Comparison of ENCODE assay signal across 8 cellular contexts in genomic region chr6:16762265-16762546, GRCh38. TPM values are rescaled to one million over a fixed set of nuclear protein-coding genes. Genes with fewer than 3 reads are reported as not detected.
DNase-seq lines count a peak whose midpoint lies in the region; ATAC-seq, FAIRE-seq and TF ChIP-seq lines count a peak whose summit lies in the region.

No MANE protein-coding gene starts in this region.

- CTCF ChIA-PET in MCF 10A (lab: Yijun Ruan, JAX) = interaction anchor here (0.5 to 5.0 kb wide), 28 partner anchors 10 to 433 kb away, joined by 3 to 90 read pairs (median 5); no protein-coding TSS in a partner anchor

- H3K9me3 Mint-ChIP-seq in MCF 10A (ENCODE audit: unreplicated experiment) = no peaks in the 10 kb centered on the region

- peaks cover 0 to 7% (median 0%) of the 10 kb centered on the region in 11 experiments; a peak in 1 of 22 replicates for H3K36me3 ChIP-seq in BLaER1 treated with 17β-estradiol and CSF1 and Interleukin-3, amounts not matched to agents 10 nM and 100 nM
- H3K36me3 ChIP-seq in MG63 = no peaks in the 10 kb centered on the region

- H3K4me3 Mint-ChIP-seq in MCF 10A (ENCODE audit: unreplicated experiment) = peak overlapping the region; percentile 90

- H4K20me1 ChIP-seq in BLaER1 treated with 17β-estradiol and CSF1 and Interleukin-3, amounts not matched to agents 10 nM and 100 nM = peaks cover 0 to 18% (median 4%) of the 10 kb centered on the region in 11 experiments; a peak in 9 of 22 replicates

- peak overlapping the region; percentile 77 for H3K27ac Mint-ChIP-seq in MCF 10A (ENCODE audit: low read depth, unreplicated experiment)

- peaks cover 12% of the 10 kb centered on the region for H3K4me1 Mint-ChIP-seq in MCF 10A (ENCODE audit: insufficient read depth, unreplicated experiment)

- no TSS peak for BruUV-seq in MCF 10A (replicated peaks; lab: Mats Ljungman, UMichigan)

- TF ChIP-seq CTCF in MCF 10A (IDR thresholded peaks at IDR 0.05; ENCODE audit: unreplicated experiment) = no peak

- H3K4me3 ChIP-seq in BLaER1 treated with 17β-estradiol and CSF1 and Interleukin-3, amounts not matched to agents 10 nM and 100 nM = peak overlapping the region; percentile 75 to 94 (median 84)
- H3K4me3 ChIP-seq in MG63 (peak overlapping the region; percentile 59), mononuclear cell (ENCODE audit: low read length) (peak overlapping the region; percentile 59)

- no peak for FAIRE-seq in GM19239 (lab: Jason Lieb, UNC)

- peaks cover 26 to 38% (median 31%) of the 10 kb centered on the region in 10 experiments for H3K4me1 ChIP-seq in BLaER1 treated with 17β-estradiol and CSF1 and Interleukin-3, amounts not matched to agents 10 nM and 100 nM
- peaks cover 31% of the 10 kb centered on the region for H3K4me1 ChIP-seq in mononuclear cell (ENCODE audit: insufficient read depth, low read length)

- H3K4me2 ChIP-seq in BLaER1 treated with 17β-estradiol and CSF1 and Interleukin-3, amounts not matched to agents 10 nM and 100 nM = peak overlapping the region; percentile 94 to 100 (median 98)

- H3K27me3 Mint-ChIP-seq in MCF 10A (ENCODE audit: insufficient read depth, unreplicated experiment) = no peaks in the 10 kb centered on the region

- peak; percentile 6 for DNase-seq in MG63
- DNase-seq in MCF 10A (ENCODE audit: unreplicated experiment) = no peak
- DNase-seq in GM19239 (ENCODE audit: insufficient read length, low spot score) = no peak
- no peak for DNase-seq in DMS79 (lab: John Stamatoyannopoulos, UW)
- DNase-seq in AG08395 (ENCODE audit: low spot score) = no peak

- no peaks in the 10 kb centered on the region for H3K9me3 ChIP-seq in BLaER1 treated with 17β-estradiol and CSF1 and Interleukin-3, amounts not matched to agents 10 nM and 100 nM (replicated peaks in 1 of 11)
- H3K9me3 ChIP-seq in MG63 = no peaks in the 10 kb centered on the region
- no peaks in the 10 kb centered on the region for H3K9me3 ChIP-seq in mononuclear cell (ENCODE audit: low read depth, low read length)

- peak; percentile 0 for ATAC-seq in GM19397 (IDR thresholded peaks at IDR 0.05; ENCODE audit: unreplicated experiment)

- H3K27ac ChIP-seq in BLaER1 treated with 17β-estradiol and CSF1 and Interleukin-3, amounts not matched to agents 10 nM and 100 nM = peak overlapping the region in 10 of 11 experiments; percentile 37 to 98 (median 64); a peak in 19 of 22 replicates

- H3K9ac ChIP-seq in BLaER1 treated with 17β-estradiol and CSF1 and Interleukin-3, amounts not matched to agents 10 nM and 100 nM = peak overlapping the region; percentile 63 to 98 (median 76); a peak in 21 of 22 replicates

- intact Hi-C loops in MCF 10A (cut with micrococcal nuclease) = loop anchor here (5.0 to 10.0 kb wide), 3 partner anchors 35 to 357 kb away; no protein-coding TSS in a partner anchor

- POLR2A ChIA-PET in MCF 10A (lab: Yijun Ruan, JAX) = interaction anchor here (0.6 to 4.1 kb wide), 30 partner anchors 9 to 431 kb away, joined by 3 to 79 read pairs (median 6); no protein-coding TSS in a partner anchor

- H3K36me3 Mint-ChIP-seq in MCF 10A (ENCODE audit: insufficient read depth, unreplicated experiment) = no peaks in the 10 kb centered on the region

- H3K27me3 ChIP-seq in BLaER1 treated with 17β-estradiol and CSF1 and Interleukin-3, amounts not matched to agents 10 nM and 100 nM = peaks cover 0 to 18% (median 0%) of the 10 kb centered on the region in 11 experiments; a peak in 6 of 22 replicates
- H3K27me3 ChIP-seq in MG63 (no peaks in the 10 kb centered on the region), mononuclear cell (ENCODE audit: insufficient read depth, low read length) (no peaks in the 10 kb centered on the region)

RNA-seq across cellular contexts. Expression of gene ATXN1, which starts 0.9 kb away (rescaled TPM):
- total RNA-seq in MG63 (2014; rRNA removed; shearing (Covaris generic); ENCODE audit: low replicate concordance) = 1.9 and 5.9 TPM in 2 replicates
- 16.5 and 34.5 TPM in 2 replicates for total RNA-seq in MCF 10A (2022)
- total RNA-seq in mononuclear cell = 83.4 TPM
